In the genomic region with DNA sequence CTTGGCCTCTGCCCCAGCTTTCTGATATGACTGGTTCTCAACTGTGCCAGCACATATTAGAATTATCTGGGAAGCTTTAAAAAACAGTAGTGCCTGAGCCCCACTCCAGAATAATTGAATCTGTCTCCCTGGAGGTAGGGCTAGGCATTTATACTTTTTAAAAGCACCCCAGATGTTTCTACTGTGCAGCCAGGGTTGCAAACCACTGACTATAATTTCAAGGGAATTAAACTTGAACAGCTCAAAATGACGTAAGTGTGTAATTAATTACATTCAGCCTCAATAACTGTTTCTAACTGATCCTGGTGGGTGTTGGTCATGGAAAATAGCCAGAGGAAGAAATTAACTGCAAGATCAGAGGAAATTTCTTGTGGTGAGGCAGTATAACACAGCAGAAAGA, we compare ENCODE assay signal across 33 cellular contexts. TPM values are rescaled to one million over a fixed set of nuclear protein-coding genes. Genes with fewer than 3 reads are reported as not detected.
DNase-seq lines count a peak whose midpoint lies in the region; ATAC-seq and TF ChIP-seq lines count a peak whose summit lies in the region.
"Had no signal": no experiment of that assay in that cellular context is flagged by ENCODE, and none has a peak within 500 bp of the region (broad histone marks: within the 10 kb centered on the region; RNA-seq: fewer than 3 reads in every experiment).

No MANE protein-coding gene starts in this region.

- H3K36me3 Mint-ChIP-seq in activated CD8-positive, alpha-beta T cell treated with anti-CD3 and anti-CD28 coated beads, Interleukin-2, amount 10 ng/mL, durations not matched to agents 7 days and 5 days (ENCODE audit: low read depth) = peaks cover 4% of the 10 kb centered on the region
- H3K36me3 Mint-ChIP-seq: T-cell, WTC11 had no signal

- TF ChIP-seq CTCF in thyroid gland (IDR thresholded peaks at IDR 0.05) = no peak

- no peaks in the 10 kb centered on the region for H3K9me3 Mint-ChIP-seq in activated CD8-positive, alpha-beta T cell treated with anti-CD3 and anti-CD28 coated beads, Interleukin-2, amount 10 ng/mL, durations not matched to agents 7 days and 5 days (ENCODE audit: insufficient read depth)
- H3K9me3 Mint-ChIP-seq: activated CD4-positive, alpha-beta T cell treated with anti-CD3 and anti-CD28 coated beads, Interleukin-2, amount 10 ng/mL, durations not matched to agents 7 days and 5 days; activated naive CD8-positive, alpha-beta T cell treated with anti-CD3 and anti-CD28 coated beads, Interleukin-2, amount 50 U/mL, for 24 hours; activated T-cell treated with anti-CD3 and anti-CD28 coated beads, Interleukin-2, amount 50 U/mL, for 4 hours; endodermal cell; IgD-negative memory B cell; neural crest cell; stimulated activated naive B cell treated with anti-CD40 and anti-IgM and Interleukin-4, amounts not matched to agents 10 μg/mL and 1 μg/mL and 100 μg/mL, for 72 hours; T-cell; WTC11 had no signal

- no peak overlapping the region for H3K27ac Mint-ChIP-seq in activated CD8-positive, alpha-beta T cell treated with anti-CD3 and anti-CD28 coated beads, Interleukin-2, amount 10 ng/mL, durations not matched to agents 7 days and 5 days
- H3K27ac Mint-ChIP-seq: activated CD4-positive, alpha-beta T cell treated with anti-CD3 and anti-CD28 coated beads, Interleukin-2, amount 10 ng/mL, durations not matched to agents 7 days and 5 days; activated CD8-positive, alpha-beta memory T cell treated with anti-CD3 and anti-CD28 coated beads, Interleukin-2, amount 10 ng/mL, durations not matched to agents 7 days and 5 days; activated naive CD8-positive, alpha-beta T cell treated with anti-CD3 and anti-CD28 coated beads, Interleukin-2, amount 50 U/mL, for 24 hours; endodermal cell; IgD-negative memory B cell; stimulated activated naive B cell treated with anti-CD40 and anti-IgM and Interleukin-4, amounts not matched to agents 10 μg/mL and 1 μg/mL and 100 μg/mL, for 72 hours; T-cell; WTC11 had no signal

- no peak overlapping the region for H3K4me3 Mint-ChIP-seq in activated CD8-positive, alpha-beta T cell treated with anti-CD3 and anti-CD28 coated beads, Interleukin-2, amount 10 ng/mL, durations not matched to agents 7 days and 5 days
- H3K4me3 Mint-ChIP-seq: activated CD4-positive, alpha-beta T cell treated with anti-CD3 and anti-CD28 coated beads, Interleukin-2, amount 10 ng/mL, durations not matched to agents 7 days and 5 days; activated CD8-positive, alpha-beta memory T cell treated with anti-CD3 and anti-CD28 coated beads, Interleukin-2, amount 10 ng/mL, durations not matched to agents 7 days and 5 days; activated naive CD8-positive, alpha-beta T cell treated with anti-CD3 and anti-CD28 coated beads, Interleukin-2, amount 50 U/mL, for 24 hours; activated T-cell treated with anti-CD3 and anti-CD28 coated beads, Interleukin-2, amount 50 U/mL, for 4 hours; endodermal cell; IgD-negative memory B cell; neural crest cell; stimulated activated naive B cell treated with anti-CD40 and anti-IgM and Interleukin-4, amounts not matched to agents 10 μg/mL and 1 μg/mL and 100 μg/mL, for 72 hours; T-cell; WTC11 had no signal

- DNase-seq in DMS 273 (lab: John Stamatoyannopoulos, UW; ENCODE audit: unreplicated experiment) (peak; percentile 31), DMS 273 treated with DMSO at 0.1 percent for 48 hours (lab: John Stamatoyannopoulos, UW) (no peak), SK-N-MC (ENCODE audit: low read depth, low spot score) (peak; percentile 22), fibroblast of gingiva (ENCODE audit: low read depth) (peak; percentile 56), thyroid gland (no peak)
- DNase-seq in activated CD8-positive, alpha-beta T cell treated with anti-CD3 and anti-CD28 coated beads, Interleukin-2, amount 10 ng/mL, durations not matched to agents 7 days and 5 days = no peak
- DNase-seq in activated CD8-positive, alpha-beta memory T cell treated with anti-CD3 and anti-CD28 coated beads for 24 hours = no peak
- DNase-seq: activated CD4-positive, alpha-beta T cell treated with anti-CD3 and anti-CD28 coated beads, Interleukin-2, amount 10 ng/mL, durations not matched to agents 7 days and 5 days; activated CD8-positive, alpha-beta memory T cell treated with anti-CD3 and anti-CD28 coated beads, Interleukin-2, amount 10 ng/mL, durations not matched to agents 7 days and 5 days; activated gamma-delta T cell; activated naive CD8-positive, alpha-beta T cell treated with anti-CD3 and anti-CD28 coated beads, Interleukin-2, amount 50 U/mL, for 24 hours; activated T-cell treated with anti-CD3 and anti-CD28 coated beads, Interleukin-2, amount 50 U/mL, for 4 hours; brain microvascular endothelial cell; cerebellar nuclear complex; dermis blood vessel endothelial cell; DMS79; endodermal cell; GDM1; left colon; NCI-H146; NCI-H226; NCI-H526 treated with DMSO at 0.1 percent for 48 hours; ovary; stimulated activated naive B cell treated with anti-CD40 and anti-IgM and Interleukin-4, amounts not matched to agents 10 μg/mL and 1 μg/mL and 100 μg/mL, for 72 hours; T-cell had no signal

- H3K27ac ChIP-seq in SK-N-MC = peak overlapping the region; percentile 50; the same call in 1 of the 2 replicates
- peak overlapping the region; percentile 27 for H3K27ac ChIP-seq in thymus (ENCODE audit: low read depth)
- H3K27ac ChIP-seq in thyroid gland = no peak overlapping the region
- H3K27ac ChIP-seq: 22Rv1, brain microvascular endothelial cell, ovary had no signal

- WGBS in thymus = 95% methylated on average over 1 of the region's 1 CpG
- WGBS in thyroid gland, 2 donors = 62 to 76% methylated on average over 1 of the region's 1 CpG

- peaks cover 5% of the 10 kb centered on the region for H3K4me1 Mint-ChIP-seq in activated CD8-positive, alpha-beta T cell treated with anti-CD3 and anti-CD28 coated beads, Interleukin-2, amount 10 ng/mL, durations not matched to agents 7 days and 5 days (ENCODE audit: low read depth)
- H3K4me1 Mint-ChIP-seq: activated CD8-positive, alpha-beta memory T cell treated with anti-CD3 and anti-CD28 coated beads, Interleukin-2, amount 10 ng/mL, durations not matched to agents 7 days and 5 days; endodermal cell; neural crest cell; WTC11 had no signal

- POLR2A ChIA-PET in activated CD8-positive, alpha-beta T cell treated with anti-CD3 and anti-CD28 coated beads, Interleukin-2, amount 10 ng/mL, durations not matched to agents 7 days and 5 days (lab: Charles Lee) = interaction anchor here (1.1 kb wide), 1 partner anchor 109 kb away, joined by 4 read pairs; no protein-coding TSS in a partner anchor

- H3K9ac ChIP-seq in SK-N-MC (ENCODE audit: insufficient read length) = no peak overlapping the region

- intact Hi-C loops in thyroid gland (cut with DNase I) = no loop called here

- H3K4me1 ChIP-seq in thymus (ENCODE audit: control insufficient read depth, insufficient read depth, low read length) (no peaks in the 10 kb centered on the region), thyroid gland (peaks cover 0 to 4% of the 10 kb centered on the region in 2 donors)

- H3K9me3 ChIP-seq in SK-N-MC (ENCODE audit: low read depth, low read length) (no peaks in the 10 kb centered on the region), thymus (ENCODE audit: control insufficient read depth) (no peaks in the 10 kb centered on the region), thyroid gland (no peaks in the 10 kb centered on the region)
- H3K9me3 ChIP-seq: ovary had no signal

- TF ChIP-seq POLR2A in thyroid gland (IDR thresholded peaks at IDR 0.05) = no peak

- H3K27me3 ChIP-seq in thymus (ENCODE audit: control insufficient read depth, insufficient read depth) (no peaks in the 10 kb centered on the region), thyroid gland (no peaks in the 10 kb centered on the region)
- H3K27me3 ChIP-seq: brain microvascular endothelial cell, ovary had no signal

- CTCF ChIA-PET in activated CD8-positive, alpha-beta T cell treated with anti-CD3 and anti-CD28 coated beads, Interleukin-2, amount 10 ng/mL, durations not matched to agents 7 days and 5 days (lab: Charles Lee) = interaction anchor here (0.8 to 1.7 kb wide), 3 partner anchors 9 to 126 kb away, joined by 3 to 5 read pairs (median 4); no protein-coding TSS in a partner anchor

- H3K4me3 ChIP-seq in SK-N-MC = no peak overlapping the region; the same call in 1 of the 2 replicates
- no peak overlapping the region for H3K4me3 ChIP-seq in thymus (ENCODE audit: low read length)
- H3K4me3 ChIP-seq in thyroid gland (replicated peaks in 1 of 3) = no peak overlapping the region
- H3K4me3 ChIP-seq: ovary had no signal

- H3K36me3 ChIP-seq in SK-N-MC (ENCODE audit: insufficient read depth, low read length) (no peaks in the 10 kb centered on the region), thymus (ENCODE audit: control insufficient read depth, insufficient read depth) (no peaks in the 10 kb centered on the region), thyroid gland (no peaks in the 10 kb centered on the region)
- H3K36me3 ChIP-seq: brain microvascular endothelial cell, ovary had no signal

- ATAC-seq in activated CD8-positive, alpha-beta T cell treated with anti-CD3 and anti-CD28 coated beads, Interleukin-2, amount 10 ng/mL, durations not matched to agents 7 days and 5 days = no peak
- ATAC-seq: activated CD8-positive, alpha-beta memory T cell treated with anti-CD3 and anti-CD28 coated beads, Interleukin-2, amount 10 ng/mL, durations not matched to agents 7 days and 5 days; activated naive CD8-positive, alpha-beta T cell treated with anti-CD3 and anti-CD28 coated beads, Interleukin-2, amount 50 U/mL, for 24 hours; activated T-cell treated with anti-CD3 and anti-CD28 coated beads, Interleukin-2, amount 50 U/mL, for 4 hours; left colon; stimulated activated naive B cell treated with anti-CD40 and anti-IgM and Interleukin-4, amounts not matched to agents 10 μg/mL and 1 μg/mL and 100 μg/mL, for 72 hours; T-cell; WTC11 had no signal

- H3K27me3 Mint-ChIP-seq in activated CD8-positive, alpha-beta T cell treated with anti-CD3 and anti-CD28 coated beads, Interleukin-2, amount 10 ng/mL, durations not matched to agents 7 days and 5 days (ENCODE audit: low read depth) = no peaks in the 10 kb centered on the region
- H3K27me3 Mint-ChIP-seq: activated CD4-positive, alpha-beta T cell treated with anti-CD3 and anti-CD28 coated beads, Interleukin-2, amount 10 ng/mL, durations not matched to agents 7 days and 5 days; activated CD8-positive, alpha-beta memory T cell treated with anti-CD3 and anti-CD28 coated beads, Interleukin-2, amount 10 ng/mL, durations not matched to agents 7 days and 5 days; activated naive CD8-positive, alpha-beta T cell treated with anti-CD3 and anti-CD28 coated beads, Interleukin-2, amount 50 U/mL, for 24 hours; IgD-negative memory B cell; stimulated activated naive B cell treated with anti-CD40 and anti-IgM and Interleukin-4, amounts not matched to agents 10 μg/mL and 1 μg/mL and 100 μg/mL, for 72 hours; T-cell had no signal

RNA-seq across cellular contexts. Expression of a gene that starts 4.4 kb away (rescaled TPM):
- 3.3 TPM for polyA plus RNA-seq in thymus
- 1 to 10 TPM; 1.3 to 1.4 TPM for total RNA-seq in activated CD8-positive, alpha-beta T cell treated with anti-CD3 and anti-CD28 coated beads, Interleukin-2, amount 10 ng/mL, durations not matched to agents 7 days and 5 days
- total RNA-seq in thyroid gland = 1 to 10 TPM; 5.0 to 9.1 (median 7.4) TPM

RNA-seq across cellular contexts. Expression of a gene that starts 18.8 kb away (rescaled TPM):
- 78.0 TPM for polyA plus RNA-seq in thymus
- 10 to 100 TPM; 57.0 to 59.1 TPM for total RNA-seq in activated CD8-positive, alpha-beta T cell treated with anti-CD3 and anti-CD28 coated beads, Interleukin-2, amount 10 ng/mL, durations not matched to agents 7 days and 5 days
- 10 to 100 TPM; 55.0 to 60.1 (median 58.5) TPM for total RNA-seq in thyroid gland

RNA-seq across cellular contexts. Expression of a gene that starts 44.9 kb away (rescaled TPM):
- 222 TPM for polyA plus RNA-seq in thymus
- 100 to 1,000 TPM; 113 to 120 TPM for total RNA-seq in activated CD8-positive, alpha-beta T cell treated with anti-CD3 and anti-CD28 coated beads, Interleukin-2, amount 10 ng/mL, durations not matched to agents 7 days and 5 days
- total RNA-seq in thyroid gland = 100 to 1,000 TPM in 2 of 4 donors, 10 to 100 TPM in 2; 80.6 to 158 (median 108) TPM

RNA-seq across cellular contexts. Expression of a gene that starts 52.3 kb away (rescaled TPM):
- 0.18 TPM for polyA plus RNA-seq in thymus
- not detected for total RNA-seq in activated CD8-positive, alpha-beta T cell treated with anti-CD3 and anti-CD28 coated beads, Interleukin-2, amount 10 ng/mL, durations not matched to agents 7 days and 5 days
- total RNA-seq in thyroid gland = not detected
- total RNA-seq: activated CD4-positive, alpha-beta T cell treated with anti-CD3 and anti-CD28 coated beads, Interleukin-2, amount 10 ng/mL, durations not matched to agents 7 days and 5 days; activated CD8-positive, alpha-beta memory T cell treated with anti-CD3 and anti-CD28 coated beads, Interleukin-2, amount 10 ng/mL, durations not matched to agents 7 days and 5 days; activated T-cell treated with anti-CD3 and anti-CD28 coated beads, Interleukin-2, amount 50 U/mL, for 4 hours; dermis blood vessel endothelial cell; endodermal cell; glomerular endothelial cell; HT-29; left colon; neural crest cell; ovary; T-cell; ureter; WTC11 had no signal
- polyA plus RNA-seq: IgD-negative memory B cell, ovary had no signal

Comparison
In these comparisons a context has a peak if more than half of its experiments do, and no peak if none do; other contexts are left out.
1. DNase-seq: peak in DMS 273 (single experiment), SK-N-MC (single experiment) and fibroblast of gingiva (single experiment); none in DMS 273 treated with DMSO at 0.1 percent for 48 hours (single experiment), activated CD8-positive, alpha-beta T cell treated with anti-CD3 and anti-CD28 coated beads, Interleukin-2, amount 10 ng/mL, durations not matched to agents 7 days and 5 days (single experiment), thyroid gland (0 of 2) and activated CD8-positive, alpha-beta memory T cell treated with anti-CD3 and anti-CD28 coated beads for 24 hours (single experiment).
2. H3K27ac ChIP-seq: peak in SK-N-MC (single experiment) and thymus (single experiment); none in thyroid gland (0 of 3).